21 cellular contexts compared by ENCODE assay signal in the genomic region with DNA sequence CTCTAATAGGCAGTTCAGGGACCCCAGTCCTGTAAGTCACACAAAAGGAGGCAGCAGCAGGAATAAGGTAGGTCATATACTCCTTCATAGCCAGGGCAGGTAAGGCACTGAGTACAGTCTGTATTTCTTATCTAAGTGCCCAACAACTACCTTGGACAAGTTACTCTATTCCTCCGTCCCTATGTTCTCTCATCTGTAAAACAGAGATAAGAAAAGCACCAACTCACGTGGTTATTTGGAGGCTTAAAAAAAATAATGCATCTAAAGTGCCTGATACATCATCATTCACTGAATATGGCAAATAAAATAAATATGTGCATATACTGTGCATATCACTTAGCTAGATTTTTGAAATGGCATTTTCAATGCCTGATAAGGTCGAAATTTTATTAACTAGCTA.
"Had no signal": no experiment of that assay in that cellular context is flagged by ENCODE, and none has a peak within 500 bp of the region (broad histone marks: within the 10 kb centered on the region; RNA-seq: fewer than 3 reads in every experiment).

No MANE protein-coding gene starts in this region.

- DNase-seq: IMR-90, Kasumi-1, MM.1S, NCI-H1092 treated with DMSO at 0.1 percent for 48 hours, NCI-H1436, NCI-H187, NCI-H2029, NCI-H2081 treated with DMSO at 0.1 percent for 48 hours, NCI-H2171, NCI-H226, NCI-H446, NCI-H510A, NCI-H69, NCI-H774, PC-9, Peyer's patch, SHP77 treated with DMSO at 0.1 percent for 48 hours, SJCRH30 had no signal

- ATAC-seq: HepG2, Right ventricle myocardium inferior, SK-N-SH treated with all-trans-retinoic acid at 6 μM for 48 hours had no signal
